Comparison of ENCODE assay signal across 9 cellular contexts in genomic region chr17:35051183-35051578, GRCh38. TPM values are rescaled to one million over a fixed set of nuclear protein-coding genes. Genes with fewer than 3 reads are reported as not detected.
DNase-seq lines count a peak whose midpoint lies in the region; ATAC-seq and TF ChIP-seq lines count a peak whose summit lies in the region.
"Had no signal": no experiment of that assay in that cellular context is flagged by ENCODE, and none has a peak within 500 bp of the region (broad histone marks: within the 10 kb centered on the region; RNA-seq: fewer than 3 reads in every experiment).

No MANE protein-coding gene starts in this region.

- H3K27ac ChIP-seq in ACC112 (ENCODE audit: low read depth, low read length), result peak overlapping the region; percentile 28; the same call in 1 of the 2 replicates
- peak overlapping the region; percentile 55 for H3K27ac ChIP-seq in HUES48 (ENCODE audit: low read depth, low read length)
- peak overlapping the region; percentile 53 to 64 (median 53) for H3K27ac ChIP-seq in right lobe of liver
- H3K27ac ChIP-seq: cardiac muscle cell had no signal

- H2AFZ ChIP-seq in ACC112 (ENCODE audit: low read length, unreplicated experiment), result no peak overlapping the region

- ATAC-seq in right lobe of liver (peak; percentile 82 to 85 (median 84)), HG03469 (IDR thresholded peaks at IDR 0.05; ENCODE audit: unreplicated experiment) (no peak)

- no peaks in the 10 kb centered on the region for H3K9me3 ChIP-seq in HUES48 (ENCODE audit: control insufficient read depth, insufficient read depth, low read length)
- H3K9me3 ChIP-seq in right lobe of liver, result no peaks in the 10 kb centered on the region

- peak; percentile 26 for TF ChIP-seq POLR2A in GM18951 (IDR thresholded peaks at IDR 0.05; ENCODE audit: extremely low read depth, insufficient read depth, insufficient read length)
- TF ChIP-seq POLR2A in right lobe of liver (IDR thresholded peaks at IDR 0.05), result peak; percentile 27

- TF ChIP-seq CTCF in right lobe of liver (IDR thresholded peaks at IDR 0.05), result no peak

- H3K27me3 ChIP-seq in ACC112 (ENCODE audit: insufficient read depth, low read length) (no peaks in the 10 kb centered on the region), HUES48 (ENCODE audit: control insufficient read depth, insufficient read depth, low read length) (no peaks in the 10 kb centered on the region), right lobe of liver (no peaks in the 10 kb centered on the region)
- H3K27me3 ChIP-seq: cardiac muscle cell had no signal

- H3K9me3 Mint-ChIP-seq in activated naive CD8-positive, alpha-beta T cell (ENCODE audit: low read depth), result peaks cover 3% of the 10 kb centered on the region

- H3K4me1 ChIP-seq in ACC112 (ENCODE audit: control insufficient read depth, insufficient read depth, low read length, unreplicated experiment) (peaks cover 32% of the 10 kb centered on the region), HUES48 (ENCODE audit: control insufficient read depth, insufficient read depth, low read length) (peaks cover 30% of the 10 kb centered on the region), right lobe of liver (peaks cover 8 to 63% (median 33%) of the 10 kb centered on the region in 4 donors)

- in situ Hi-C loops in GM18951 (cut with MboI; ENCODE audit: low sequenced_read_pairs, unreplicated experiment), result no loop called here

- peaks cover 22% of the 10 kb centered on the region for H3K79me2 ChIP-seq in ACC112 (ENCODE audit: control insufficient read depth, insufficient read depth, low read length, unreplicated experiment)

- H3K9ac ChIP-seq in HUES48 (ENCODE audit: low read depth, low read length), result no peak overlapping the region

- intact Hi-C loops in right lobe of liver (cut with DNase I), result no loop called here

- DNase-seq in right lobe of liver, result no peak
- DNase-seq in islet precursor cell, result no peak
- no peak for DNase-seq in UCSD-AML1 (lab: John Stamatoyannopoulos, UW; ENCODE audit: unreplicated experiment)

- H3K27ac Mint-ChIP-seq in activated naive CD8-positive, alpha-beta T cell, result peak overlapping the region; percentile 89

- H3K36me3 ChIP-seq in ACC112 (ENCODE audit: insufficient read depth, low read length) (no peaks in the 10 kb centered on the region), HUES48 (ENCODE audit: control insufficient read depth, insufficient read depth, low read length) (no peaks in the 10 kb centered on the region), right lobe of liver (no peaks in the 10 kb centered on the region)
- H3K36me3 ChIP-seq: cardiac muscle cell had no signal

- H3K4me3 ChIP-seq in ACC112 (ENCODE audit: low read depth, low read length) (no peak overlapping the region), HUES48 (ENCODE audit: low read depth, low read length) (no peak overlapping the region), right lobe of liver (peak overlapping the region in 1 of 3 donors; percentile 15)
- H3K4me3 ChIP-seq: cardiac muscle cell had no signal

- H3K4me1 Mint-ChIP-seq in activated naive CD8-positive, alpha-beta T cell (ENCODE audit: low read depth), result peaks cover 76% of the 10 kb centered on the region

- H3K36me3 Mint-ChIP-seq in activated naive CD8-positive, alpha-beta T cell, result peaks cover 13% of the 10 kb centered on the region

- peak overlapping the region; percentile 57 for H3K4me3 Mint-ChIP-seq in activated naive CD8-positive, alpha-beta T cell

- WGBS in right lobe of liver (ENCODE audit: insufficient coverage, low coverage, low lambda C conversion rate, missing lambda C conversion rate), result 0% methylated on average over 2 of the region's 2 CpGs

- H3K27me3 Mint-ChIP-seq in activated naive CD8-positive, alpha-beta T cell, result no peaks in the 10 kb centered on the region

RNA-seq across cellular contexts. Expression of gene RFFL, which starts 12.3 kb away (rescaled TPM):
- total RNA-seq in right lobe of liver, result 10 to 100 TPM; 29.0 to 39.0 (median 34.1) TPM
